9 cellular contexts compared by ENCODE assay signal in the genomic region with DNA sequence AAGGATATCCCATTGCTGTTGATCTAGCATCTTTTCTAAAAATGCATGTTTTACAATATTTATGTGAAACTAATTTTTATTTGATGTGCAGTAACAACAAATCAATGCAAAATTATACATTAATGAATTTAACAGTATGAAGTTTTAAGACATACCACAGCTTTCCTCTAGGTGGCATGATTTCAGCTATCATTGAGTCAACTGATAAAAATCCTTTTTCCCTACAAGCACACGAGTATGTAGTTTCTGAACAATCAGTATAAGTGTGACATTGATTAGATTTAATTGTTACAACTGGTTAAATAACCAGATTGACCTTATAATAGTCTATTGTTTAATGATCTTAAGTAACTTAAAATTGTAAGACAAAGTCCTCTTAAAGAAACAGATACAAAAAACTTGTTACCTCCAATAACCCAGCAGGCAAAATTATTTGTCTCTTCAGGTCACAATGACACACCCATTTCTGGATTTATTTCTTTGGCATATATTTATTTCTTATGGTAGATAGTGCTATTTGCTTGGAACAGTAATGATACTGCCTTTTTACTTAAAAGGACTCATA. TPM values are rescaled to one million over a fixed set of nuclear protein-coding genes. Genes with fewer than 3 reads are reported as not detected.
DNase-seq lines count a peak whose midpoint lies in the region; ATAC-seq, FAIRE-seq and TF ChIP-seq lines count a peak whose summit lies in the region.
"Had no signal": no experiment of that assay in that cellular context is flagged by ENCODE, and none has a peak within 500 bp of the region (broad histone marks: within the 10 kb centered on the region; RNA-seq: fewer than 3 reads in every experiment).

No MANE protein-coding gene starts in this region.

- FAIRE-seq in H54 (lab: Jason Lieb, UNC), result peak; percentile 92

- peaks cover 2% of the 10 kb centered on the region for H3K27me3 Mint-ChIP-seq in neural crest cell (ENCODE audit: low read depth)
- peaks cover 12% of the 10 kb centered on the region for H3K27me3 Mint-ChIP-seq in activated CD4-positive, alpha-beta T cell treated with anti-CD3 and anti-CD28 coated beads for 36 hours
- H3K27me3 Mint-ChIP-seq in stimulated activated memory B cell treated with anti-CD40 and anti-IgM and Interleukin-4, amounts not matched to agents 10 μg/mL and 1 μg/mL and 100 μg/mL, for 72 hours, result no peaks in the 10 kb centered on the region

- TF ChIP-seq POLR2A in H54 (IDR thresholded peaks at IDR 0.05; ENCODE audit: low read depth, low read length), result no peak
- no peak for TF ChIP-seq POLR2A in breast epithelium (IDR thresholded peaks at IDR 0.05)

- no peak overlapping the region for H3K27ac ChIP-seq in breast epithelium
- H3K27ac ChIP-seq: BLaER1 had no signal

- no peaks in the 10 kb centered on the region for H3K36me3 Mint-ChIP-seq in neural crest cell (ENCODE audit: low read depth)
- peaks cover 21% of the 10 kb centered on the region for H3K36me3 Mint-ChIP-seq in activated CD4-positive, alpha-beta T cell treated with anti-CD3 and anti-CD28 coated beads for 36 hours (ENCODE audit: low read depth)
- H3K36me3 Mint-ChIP-seq in stimulated activated memory B cell treated with anti-CD40 and anti-IgM and Interleukin-4, amounts not matched to agents 10 μg/mL and 1 μg/mL and 100 μg/mL, for 72 hours, result no peaks in the 10 kb centered on the region

- H3K36me3 ChIP-seq in breast epithelium, result no peaks in the 10 kb centered on the region
- H3K36me3 ChIP-seq: BLaER1 had no signal

- POLR2A ChIA-PET in activated CD4-positive, alpha-beta T cell treated with anti-CD3 and anti-CD28 coated beads for 36 hours (lab: Charles Lee), result no interaction called here

- peak; percentile 66 for DNase-seq in DMS 273 (lab: John Stamatoyannopoulos, UW; ENCODE audit: unreplicated experiment)
- no peak for DNase-seq in DMS 273 treated with DMSO at 0.1 percent for 48 hours (lab: John Stamatoyannopoulos, UW)
- DNase-seq in H54 (ENCODE audit: insufficient read length, low spot score), result no peak
- peak; percentile 42 for DNase-seq in NCI-H1694 treated with DMSO at 0.1 percent for 48 hours (lab: John Stamatoyannopoulos, UW)
- no peak for DNase-seq in breast epithelium (ENCODE audit: low spot score in 2 of 2)
- no peak for DNase-seq in neural crest cell (ENCODE audit: low read depth, low spot score)
- DNase-seq in activated CD4-positive, alpha-beta T cell treated with anti-CD3 and anti-CD28 coated beads for 36 hours, result no peak

- intact Hi-C loops in breast epithelium (cut with DNase I; ENCODE audit: low total_unique reads), result no loop called here
- intact Hi-C loops in activated CD4-positive, alpha-beta T cell treated with anti-CD3 and anti-CD28 coated beads for 36 hours (cut with DNase I, micrococcal nuclease), result loop anchor here (1.0 to 10.0 kb wide), 4 partner anchors 182 to 1225 kb away; no protein-coding TSS in a partner anchor

- H3K27me3 ChIP-seq in breast epithelium, result no peaks in the 10 kb centered on the region

- H3K4me3 ChIP-seq in breast epithelium, result no peak overlapping the region
- H3K4me3 ChIP-seq: BLaER1 had no signal

- H3K4me3 Mint-ChIP-seq in neural crest cell, result no peak overlapping the region
- no peak overlapping the region for H3K4me3 Mint-ChIP-seq in activated CD4-positive, alpha-beta T cell treated with anti-CD3 and anti-CD28 coated beads for 36 hours
- no peak overlapping the region for H3K4me3 Mint-ChIP-seq in stimulated activated memory B cell treated with anti-CD40 and anti-IgM and Interleukin-4, amounts not matched to agents 10 μg/mL and 1 μg/mL and 100 μg/mL, for 72 hours

- no peaks in the 10 kb centered on the region for H3K9me3 ChIP-seq in breast epithelium
- H3K9me3 ChIP-seq: BLaER1 had no signal

- ATAC-seq in activated CD4-positive, alpha-beta T cell treated with anti-CD3 and anti-CD28 coated beads for 36 hours, result no peak
- ATAC-seq in stimulated activated memory B cell treated with anti-CD40 and anti-IgM and Interleukin-4, amounts not matched to agents 10 μg/mL and 1 μg/mL and 100 μg/mL, for 72 hours, result no peak

- peak in 2 of 3 donors; percentile 70 to 74 for TF ChIP-seq CTCF in breast epithelium (IDR thresholded peaks at IDR 0.05)
- TF ChIP-seq CTCF in neural crest cell (conservative IDR thresholded peaks at IDR 0.05), result peak; percentile 85

- peaks cover 22% of the 10 kb centered on the region for H3K4me1 Mint-ChIP-seq in neural crest cell
- H3K4me1 Mint-ChIP-seq in activated CD4-positive, alpha-beta T cell treated with anti-CD3 and anti-CD28 coated beads for 36 hours, result no peaks in the 10 kb centered on the region
- no peaks in the 10 kb centered on the region for H3K4me1 Mint-ChIP-seq in stimulated activated memory B cell treated with anti-CD40 and anti-IgM and Interleukin-4, amounts not matched to agents 10 μg/mL and 1 μg/mL and 100 μg/mL, for 72 hours

- no peak overlapping the region for H3K27ac Mint-ChIP-seq in neural crest cell (ENCODE audit: unreplicated experiment)
- no peak overlapping the region for H3K27ac Mint-ChIP-seq in activated CD4-positive, alpha-beta T cell treated with anti-CD3 and anti-CD28 coated beads for 36 hours
- H3K27ac Mint-ChIP-seq in stimulated activated memory B cell treated with anti-CD40 and anti-IgM and Interleukin-4, amounts not matched to agents 10 μg/mL and 1 μg/mL and 100 μg/mL, for 72 hours, result no peak overlapping the region

- no peaks in the 10 kb centered on the region for H3K9me3 Mint-ChIP-seq in neural crest cell
- H3K9me3 Mint-ChIP-seq in activated CD4-positive, alpha-beta T cell treated with anti-CD3 and anti-CD28 coated beads for 36 hours (ENCODE audit: low read depth), result no peaks in the 10 kb centered on the region
- no peaks in the 10 kb centered on the region for H3K9me3 Mint-ChIP-seq in stimulated activated memory B cell treated with anti-CD40 and anti-IgM and Interleukin-4, amounts not matched to agents 10 μg/mL and 1 μg/mL and 100 μg/mL, for 72 hours

- H3K4me1 ChIP-seq in breast epithelium, result no peaks in the 10 kb centered on the region
- H3K4me1 ChIP-seq: BLaER1 had no signal

- CTCF ChIA-PET in activated CD4-positive, alpha-beta T cell treated with anti-CD3 and anti-CD28 coated beads for 36 hours (lab: Charles Lee), result interaction anchor here (0.7 to 3.0 kb wide), 11 partner anchors 10 to 49 kb away, joined by 3 to 19 read pairs (median 4); no protein-coding TSS in a partner anchor

RNA-seq across cellular contexts. Expression of a gene that starts 5.8 kb away (rescaled TPM):
- total RNA-seq in breast epithelium (10 to 100 TPM in 1 of 3 donors, 1 to 10 TPM in 2; 1.6 to 10.2 (median 9.5) TPM), neural crest cell (11.4 and 14.0 TPM in 2 replicates)
- under 1 TPM in 1 of 2 experiments, not detected in 1; 0.09 TPM for total RNA-seq in activated CD4-positive, alpha-beta T cell treated with anti-CD3 and anti-CD28 coated beads for 36 hours

RNA-seq across cellular contexts. Expression of a gene that starts 54.3 kb away (rescaled TPM):
- 1 to 10 TPM; 6.2 to 8.8 (median 7.8) TPM for total RNA-seq in breast epithelium
- total RNA-seq in neural crest cell, result 34.9 and 35.2 TPM in 2 replicates
- total RNA-seq in activated CD4-positive, alpha-beta T cell treated with anti-CD3 and anti-CD28 coated beads for 36 hours, result 10 to 100 TPM; 23.3 to 30.5 TPM

Comparison
In these comparisons a context has a peak if more than half of its experiments do, and no peak if none do; other contexts are left out.
1. DNase-seq: peak in DMS 273 (single experiment) and NCI-H1694 treated with DMSO at 0.1 percent for 48 hours (single experiment); none in DMS 273 treated with DMSO at 0.1 percent for 48 hours (single experiment), H54 (single experiment), breast epithelium (0 of 2), neural crest cell (single experiment) and activated CD4-positive, alpha-beta T cell treated with anti-CD3 and anti-CD28 coated beads for 36 hours (single experiment).